ENCODE assay signal across 8 cellular contexts in genomic region chrX:100685284-100685996, GRCh38. TPM values are rescaled to one million over a fixed set of nuclear protein-coding genes. Genes with fewer than 3 reads are reported as not detected.
DNase-seq lines count a peak whose midpoint lies in the region; ATAC-seq and TF ChIP-seq lines count a peak whose summit lies in the region.

No MANE protein-coding gene starts in this region.

- peak; percentile 62 for DNase-seq in EL
- DNase-seq in GM23338 (ENCODE audit: low spot score): peak; percentile 81
- DNase-seq in M059J (ENCODE audit: low read depth): peak; percentile 71
- DNase-seq in SHP77 treated with DMSO at 0.1 percent for 48 hours (lab: John Stamatoyannopoulos, UW): peak; percentile 6
- peak; percentile 23 for DNase-seq in activated T-helper 9 cell treated with anti-CD3 and anti-CD28 coated beads, Interleukin-2, amount 50 U/mL, for 16 hours (ENCODE audit: low read depth)
- peak; percentile 32 to 83 for DNase-seq in trophoblast cell

- WGBS in gastroesophageal sphincter (ENCODE audit: low coverage in 1 of 2), 2 donors: 20 to 28% methylated on average over 2 to 4 of the region's 5 CpGs
- no CpG with 5 or more reads among the region's 5 CpGs for WGBS in trophoblast cell (ENCODE audit: extremely low coverage, insufficient coverage, insufficient read length)

- TF ChIP-seq POLR2A in gastroesophageal sphincter (IDR thresholded peaks at IDR 0.05): no peak

- ATAC-seq in GM23338 (peak; percentile 85), gastroesophageal sphincter (peak; percentile 78), HG02884 (IDR thresholded peaks at IDR 0.05; ENCODE audit: unreplicated experiment) (no peak)

- H3K4me1 ChIP-seq in GM23338 (ENCODE audit: insufficient read depth) (no peaks in the 10 kb centered on the region), gastroesophageal sphincter (no peaks in the 10 kb centered on the region), trophoblast cell (ENCODE audit: control insufficient read depth in 1 of 2, insufficient read depth in 2 of 2, low read length in 2 of 2) (no peaks in the 10 kb centered on the region)

- H3K4me3 ChIP-seq in GM23338: no peak overlapping the region
- no peak overlapping the region for H3K4me3 ChIP-seq in gastroesophageal sphincter
- H3K4me3 ChIP-seq in trophoblast cell (ENCODE audit: low read depth, low read length): no peak overlapping the region

- H3K18ac ChIP-seq in trophoblast cell (ENCODE audit: low read length): no peak overlapping the region

- TF ChIP-seq EP300 in gastroesophageal sphincter (IDR thresholded peaks at IDR 0.05): no peak

- H2BK120ac ChIP-seq in trophoblast cell (ENCODE audit: insufficient read depth, low read length, poor library complexity): no peak overlapping the region

- TF ChIP-seq CTCF in GM23338 (conservative IDR thresholded peaks at IDR 0.05; ENCODE audit: low read depth in 2 of 2): peak; percentile 71 to 83
- peak; percentile 68 to 94 (median 88) for TF ChIP-seq CTCF in gastroesophageal sphincter (IDR thresholded peaks at IDR 0.05)

- no peak overlapping the region for H3K27ac Mint-ChIP-seq in GM23338

- no peak overlapping the region for H4K91ac ChIP-seq in trophoblast cell (ENCODE audit: low read depth, low read length)

- no peak overlapping the region for H3K4me2 ChIP-seq in GM23338
- no peak overlapping the region for H3K4me2 ChIP-seq in trophoblast cell (ENCODE audit: low read length)

- no peak overlapping the region for H2BK5ac ChIP-seq in trophoblast cell (ENCODE audit: low read depth, low read length, poor library complexity)

- H2AK5ac ChIP-seq in trophoblast cell (ENCODE audit: low read length): no peak overlapping the region

- no peaks in the 10 kb centered on the region for H3K79me1 ChIP-seq in trophoblast cell (ENCODE audit: low read length)

- no peak overlapping the region for H3K23ac ChIP-seq in trophoblast cell (ENCODE audit: low read length)

- no peak overlapping the region for H3K9ac ChIP-seq in trophoblast cell (ENCODE audit: low read length)

- H2BK12ac ChIP-seq in trophoblast cell (ENCODE audit: low read length): no peak overlapping the region

- H2AFZ ChIP-seq in GM23338: no peak overlapping the region
- H2AFZ ChIP-seq in trophoblast cell (ENCODE audit: insufficient read depth, low read length, poor library complexity): no peak overlapping the region

- H3K79me2 ChIP-seq in GM23338 (replicated peaks; ENCODE audit: insufficient read depth): no peaks in the 10 kb centered on the region
- no peaks in the 10 kb centered on the region for H3K79me2 ChIP-seq in trophoblast cell (ENCODE audit: control insufficient read depth, insufficient read depth, low read length, poor library complexity)

- no peak overlapping the region for H4K8ac ChIP-seq in trophoblast cell (ENCODE audit: low read depth, low read length)

- H3K27ac ChIP-seq in GM23338 (ENCODE audit: low read depth): no peak overlapping the region
- H3K27ac ChIP-seq in gastroesophageal sphincter: peak overlapping the region in 1 of 4 donors; percentile 41
- H3K27ac ChIP-seq in trophoblast cell (ENCODE audit: low read depth, low read length): no peak overlapping the region

- no peak overlapping the region for H4K12ac ChIP-seq in trophoblast cell (ENCODE audit: low read depth, low read length)

- no peaks in the 10 kb centered on the region for H3K27me3 Mint-ChIP-seq in GM23338 (ENCODE audit: insufficient read depth, low read depth, poor library complexity)

- H3K9me3 ChIP-seq in gastroesophageal sphincter (no peaks in the 10 kb centered on the region), trophoblast cell (ENCODE audit: insufficient read depth, low read depth, low read length) (no peaks in the 10 kb centered on the region)

- H3K27me3 ChIP-seq in GM23338 (ENCODE audit: insufficient read depth) (no peaks in the 10 kb centered on the region), gastroesophageal sphincter (no peaks in the 10 kb centered on the region), trophoblast cell (ENCODE audit: insufficient read depth, low read length) (no peaks in the 10 kb centered on the region)

- no peaks in the 10 kb centered on the region for H3K9me2 ChIP-seq in GM23338 (ENCODE audit: insufficient read depth)

- H3K4ac ChIP-seq in trophoblast cell (ENCODE audit: low read depth, low read length): no peak overlapping the region

- H3K36me3 Mint-ChIP-seq in GM23338 (ENCODE audit: low read depth): no peaks in the 10 kb centered on the region

- H3K9me3 Mint-ChIP-seq in GM23338: no peaks in the 10 kb centered on the region

- H3F3A ChIP-seq in GM23338 (replicated peaks; ENCODE audit: low read depth): no peaks in the 10 kb centered on the region

- H3K36me3 ChIP-seq in GM23338 (ENCODE audit: insufficient read depth) (no peaks in the 10 kb centered on the region), gastroesophageal sphincter (peaks cover 0 to 35% of the 10 kb centered on the region in 2 donors), trophoblast cell (ENCODE audit: control insufficient read depth in 1 of 2, insufficient read depth in 2 of 2, low read length in 2 of 2) (no peaks in the 10 kb centered on the region)

- no peaks in the 10 kb centered on the region for H4K20me1 ChIP-seq in GM23338 (replicated peaks; ENCODE audit: insufficient read depth)

- H3K4me1 Mint-ChIP-seq in GM23338: no peaks in the 10 kb centered on the region

- H3K14ac ChIP-seq in trophoblast cell (ENCODE audit: low read length): no peak overlapping the region

- no peak overlapping the region for H3K4me3 Mint-ChIP-seq in GM23338

TF ChIP-seq in GM23338, 12 proteins besides CTCF, POLR2A, EP300 and RAD21 (continues in another document):
- TF ChIP-seq ETS1 (IDR thresholded peaks at IDR 0.05): no peak
- TF ChIP-seq STAT1 (IDR thresholded peaks at IDR 0.05; ENCODE audit: unreplicated experiment): no peak
- no peak for TF ChIP-seq EZH2 (IDR thresholded peaks at IDR 0.05; ENCODE audit: low read depth, unreplicated experiment)

RNA-seq across cellular contexts. Expression of gene SRPX2, which starts 41.4 kb away (rescaled TPM):
- not detected in 2 replicates for total RNA-seq in GM23338 (2014; rRNA removed; shearing (Covaris generic))
- polyA plus RNA-seq in GM23338 (2016; fragmentation: Nextera tagmentation; extraction: Ambion mirVana): not detected in 2 replicates
- 58.5 and 81.9 TPM in 2 replicates for total RNA-seq in M059J (2014; rRNA removed; shearing (Covaris generic))
- 10 to 100 TPM; 24.7 to 52.1 (median 39.7) TPM for total RNA-seq in gastroesophageal sphincter
- 1.0 and 1.6 TPM in 2 replicates for polyA plus RNA-seq in trophoblast cell (2013)

RNA-seq across cellular contexts. Expression of gene SYTL4, which starts 46.5 kb away (rescaled TPM):
- 0.28 TPM in 1 of 2 replicates, not detected in the other for total RNA-seq in GM23338 (2014; rRNA removed; shearing (Covaris generic))
- 0.85 TPM in 1 of 2 replicates, not detected in the other for polyA plus RNA-seq in GM23338 (2016; fragmentation: Nextera tagmentation; extraction: Ambion mirVana)
- 9.1 and 13.3 TPM in 2 replicates for total RNA-seq in M059J (2014; rRNA removed; shearing (Covaris generic))
- 10 to 100 TPM; 18.6 to 33.6 (median 26.7) TPM for total RNA-seq in gastroesophageal sphincter
- 0.17 and 0.75 TPM in 2 replicates for polyA plus RNA-seq in trophoblast cell (2013)

RNA-seq across cellular contexts. Expression of gene TSPAN6, which starts 48.8 kb away (rescaled TPM):
- 55.6 and 63.1 TPM in 2 replicates for total RNA-seq in GM23338 (2014; rRNA removed; shearing (Covaris generic))
- polyA plus RNA-seq in GM23338 (2016; fragmentation: Nextera tagmentation; extraction: Ambion mirVana): 67.5 and 75.3 TPM in 2 replicates
- 52.0 and 66.0 TPM in 2 replicates for total RNA-seq in M059J (2014; rRNA removed; shearing (Covaris generic))
- 10 to 100 TPM in 2 of 4 donors, 1 to 10 TPM in 2; 6.4 to 16.2 (median 8.5) TPM for total RNA-seq in gastroesophageal sphincter
- polyA plus RNA-seq in trophoblast cell (2013): 51.6 and 52.2 TPM in 2 replicates

Comparison
In these comparisons a context has a peak if more than half of its experiments do, and no peak if none do; other contexts are left out.
1. DNase-seq: peak in every context shown above with its lines; median percentile 81 in GM23338; 71 in M059J; 62 in EL; 58 in trophoblast cell; 23 in activated T-helper 9 cell treated with anti-CD3 and anti-CD28 coated beads, Interleukin-2, amount 50 U/mL, for 16 hours; 6 in SHP77 treated with DMSO at 0.1 percent for 48 hours.
2. RNA of gene SRPX2, which starts 41.4 kb away (total RNA-seq): 58.5 to 81.9 TPM in M059J and 24.7 to 52.1 TPM in gastroesophageal sphincter; not detected in GM23338; every median in the first group is over 10 times any median in the second.